In the genomic region with DNA sequence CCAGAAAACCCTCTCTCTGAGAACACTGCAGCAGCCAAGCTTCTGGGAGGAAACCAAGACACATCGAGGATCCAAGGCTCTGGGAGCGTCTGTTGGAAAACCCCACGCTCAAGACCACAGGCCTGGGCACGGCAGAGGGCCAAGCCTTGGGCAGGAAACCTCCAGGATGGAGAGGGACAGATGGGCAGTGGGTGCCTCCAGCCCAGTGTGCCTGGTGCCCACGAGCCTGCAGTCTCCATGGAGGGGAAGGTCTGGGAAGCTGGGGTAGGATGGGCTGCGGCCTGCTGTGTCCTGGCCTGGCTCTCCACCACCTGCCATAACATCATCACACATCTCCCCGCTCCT, we compare ENCODE assay signal across 2 cellular contexts.
TF ChIP-seq lines count a peak whose summit lies in the region.

No MANE protein-coding gene starts in this region.

TF ChIP-seq in liver, 16 proteins besides CTCF, POLR2A, EP300 and RAD21 (continued from another document):
- TF ChIP-seq, protein P1, sequence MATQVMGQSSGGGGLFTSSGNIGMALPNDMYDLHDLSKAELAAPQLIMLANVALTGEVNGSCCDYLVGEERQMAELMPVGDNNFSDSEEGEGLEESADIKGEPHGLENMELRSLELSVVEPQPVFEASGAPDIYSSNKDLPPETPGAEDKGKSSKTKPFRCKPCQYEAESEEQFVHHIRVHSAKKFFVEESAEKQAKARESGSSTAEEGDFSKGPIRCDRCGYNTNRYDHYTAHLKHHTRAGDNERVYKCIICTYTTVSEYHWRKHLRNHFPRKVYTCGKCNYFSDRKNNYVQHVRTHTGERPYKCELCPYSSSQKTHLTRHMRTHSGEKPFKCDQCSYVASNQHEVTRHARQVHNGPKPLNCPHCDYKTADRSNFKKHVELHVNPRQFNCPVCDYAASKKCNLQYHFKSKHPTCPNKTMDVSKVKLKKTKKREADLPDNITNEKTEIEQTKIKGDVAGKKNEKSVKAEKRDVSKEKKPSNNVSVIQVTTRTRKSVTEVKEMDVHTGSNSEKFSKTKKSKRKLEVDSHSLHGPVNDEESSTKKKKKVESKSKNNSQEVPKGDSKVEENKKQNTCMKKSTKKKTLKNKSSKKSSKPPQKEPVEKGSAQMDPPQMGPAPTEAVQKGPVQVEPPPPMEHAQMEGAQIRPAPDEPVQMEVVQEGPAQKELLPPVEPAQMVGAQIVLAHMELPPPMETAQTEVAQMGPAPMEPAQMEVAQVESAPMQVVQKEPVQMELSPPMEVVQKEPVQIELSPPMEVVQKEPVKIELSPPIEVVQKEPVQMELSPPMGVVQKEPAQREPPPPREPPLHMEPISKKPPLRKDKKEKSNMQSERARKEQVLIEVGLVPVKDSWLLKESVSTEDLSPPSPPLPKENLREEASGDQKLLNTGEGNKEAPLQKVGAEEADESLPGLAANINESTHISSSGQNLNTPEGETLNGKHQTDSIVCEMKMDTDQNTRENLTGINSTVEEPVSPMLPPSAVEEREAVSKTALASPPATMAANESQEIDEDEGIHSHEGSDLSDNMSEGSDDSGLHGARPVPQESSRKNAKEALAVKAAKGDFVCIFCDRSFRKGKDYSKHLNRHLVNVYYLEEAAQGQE (IDR thresholded peaks at IDR 0.05): no peak
- TF ChIP-seq RXRA (IDR thresholded peaks at IDR 0.05) (no peak), FOXA2 (IDR thresholded peaks at IDR 0.05) (no peak), GABPA (IDR thresholded peaks at IDR 0.05 in 1 of 2, conservative IDR thresholded peaks at IDR 0.05 in 1 of 2) (no peak), TAF1 (conservative IDR thresholded peaks at IDR 0.05) (no peak), HNF4G (IDR thresholded peaks at IDR 0.05) (no peak), FOXA1 (IDR thresholded peaks at IDR 0.05) (no peak), YY1 (IDR thresholded peaks at IDR 0.05) (no peak), EGR1 (IDR thresholded peaks at IDR 0.05; ENCODE audit: low read depth in 2 of 2) (no peak)
- TF ChIP-seq, protein P2, sequence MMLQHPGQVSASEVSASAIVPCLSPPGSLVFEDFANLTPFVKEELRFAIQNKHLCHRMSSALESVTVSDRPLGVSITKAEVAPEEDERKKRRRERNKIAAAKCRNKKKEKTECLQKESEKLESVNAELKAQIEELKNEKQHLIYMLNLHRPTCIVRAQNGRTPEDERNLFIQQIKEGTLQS (IDR thresholded peaks at IDR 0.05): no peak

TF ChIP-seq in HepG2, 621 proteins besides CTCF, POLR2A, EP300 and RAD21 (continued from another document):
- TF ChIP-seq, protein P3, sequence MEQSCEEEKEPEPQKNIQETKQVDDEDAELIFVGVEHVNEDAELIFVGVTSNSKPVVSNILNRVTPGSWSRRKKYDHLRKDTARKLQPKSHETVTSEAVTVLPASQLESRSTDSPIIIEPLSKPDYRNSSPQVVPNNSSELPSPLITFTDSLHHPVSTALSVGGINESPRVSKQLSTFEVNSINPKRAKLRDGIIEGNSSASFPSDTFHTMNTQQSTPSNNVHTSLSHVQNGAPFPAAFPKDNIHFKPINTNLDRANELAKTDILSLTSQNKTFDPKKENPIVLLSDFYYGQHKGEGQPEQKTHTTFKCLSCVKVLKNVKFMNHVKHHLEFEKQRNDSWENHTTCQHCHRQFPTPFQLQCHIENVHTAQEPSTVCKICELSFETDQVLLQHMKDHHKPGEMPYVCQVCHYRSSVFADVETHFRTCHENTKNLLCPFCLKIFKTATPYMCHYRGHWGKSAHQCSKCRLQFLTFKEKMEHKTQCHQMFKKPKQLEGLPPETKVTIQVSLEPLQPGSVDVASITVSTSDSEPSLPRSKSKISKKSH (CRISPR knock-in tag; IDR thresholded peaks at IDR 0.05; ENCODE audit: borderline replicate concordance): no peak
- TF ChIP-seq ZNF564 (CRISPR knock-in tag; IDR thresholded peaks at IDR 0.05) (no peak), ZSCAN31 (CRISPR knock-in tag; IDR thresholded peaks at IDR 0.05; ENCODE audit: low read depth) (no peak)
- TF ChIP-seq, protein P4, sequence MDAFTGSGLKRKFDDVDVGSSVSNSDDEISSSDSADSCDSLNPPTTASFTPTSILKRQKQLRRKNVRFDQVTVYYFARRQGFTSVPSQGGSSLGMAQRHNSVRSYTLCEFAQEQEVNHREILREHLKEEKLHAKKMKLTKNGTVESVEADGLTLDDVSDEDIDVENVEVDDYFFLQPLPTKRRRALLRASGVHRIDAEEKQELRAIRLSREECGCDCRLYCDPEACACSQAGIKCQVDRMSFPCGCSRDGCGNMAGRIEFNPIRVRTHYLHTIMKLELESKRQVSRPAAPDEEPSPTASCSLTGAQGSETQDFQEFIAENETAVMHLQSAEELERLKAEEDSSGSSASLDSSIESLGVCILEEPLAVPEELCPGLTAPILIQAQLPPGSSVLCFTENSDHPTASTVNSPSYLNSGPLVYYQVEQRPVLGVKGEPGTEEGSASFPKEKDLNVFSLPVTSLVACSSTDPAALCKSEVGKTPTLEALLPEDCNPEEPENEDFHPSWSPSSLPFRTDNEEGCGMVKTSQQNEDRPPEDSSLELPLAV (CRISPR knock-in tag; conservative IDR thresholded peaks at IDR 0.05; ENCODE audit: low read depth): no peak
TF ChIP-seq in HepG2: peak in this region for 0.
